Comparison of ENCODE assay signal across 17 cellular contexts in genomic region chr20:48820649-48820973, GRCh38. TPM values are rescaled to one million over a fixed set of nuclear protein-coding genes. Genes with fewer than 3 reads are reported as not detected.
A peak's percentile ranks its signal among the peaks of the same experiment; 100 is the strongest.
DNase-seq lines count a peak whose midpoint lies in the region; ATAC-seq and TF ChIP-seq lines count a peak whose summit lies in the region.
"Had no signal": no experiment of that assay in that cellular context is flagged by ENCODE, and none has a peak within 500 bp of the region (broad histone marks: within the 10 kb centered on the region; RNA-seq: fewer than 3 reads in every experiment).

No MANE protein-coding gene starts in this region.

- no peaks in the 10 kb centered on the region for H3K9me3 ChIP-seq in mammary epithelial cell (replicated peaks; ENCODE audit: insufficient read depth, low read length)
- H3K9me3 ChIP-seq: Caco-2, esophagus squamous epithelium, heart left ventricle, SK-N-SH had no signal

- H3K9ac ChIP-seq in mammary epithelial cell (ENCODE audit: insufficient read depth, low read length), result no peak overlapping the region
- H3K9ac ChIP-seq: SK-N-SH had no signal

- CTCF ChIA-PET in activated CD8-positive, alpha-beta memory T cell treated with anti-CD3 and anti-CD28 coated beads, Interleukin-2, amount 10 ng/mL, durations not matched to agents 7 days and 5 days (lab: Charles Lee), result no interaction called here
- CTCF ChIA-PET in mammary epithelial cell (lab: Charles Lee; ENCODE audit: low non-redundant PET), result no interaction called here

- intact Hi-C loops in mammary epithelial cell (cut with micrococcal nuclease), result no loop called here

- H4K20me1 ChIP-seq in mammary epithelial cell (ENCODE audit: insufficient read depth, low read length), result no peaks in the 10 kb centered on the region

- peaks cover 10% of the 10 kb centered on the region for H3K4me1 ChIP-seq in mammary epithelial cell (ENCODE audit: insufficient read depth, low read length)

- TF ChIP-seq CTCF in NB4 (IDR thresholded peaks at IDR 0.05; ENCODE audit: low read depth, low read length), result no peak
- no peak for TF ChIP-seq CTCF in mammary epithelial cell (conservative IDR thresholded peaks at IDR 0.05 in 1 of 2, IDR thresholded peaks at IDR 0.05 in 1 of 2; ENCODE audit: extremely low read depth in 1 of 2, insufficient read depth in 1 of 2, low read depth in 1 of 2, low read length in 2 of 2)

- WGBS in mammary epithelial cell (ENCODE audit: low coverage, missing lambda C conversion rate), result 79% methylated on average over 7 of the region's 8 CpGs

- H2AFZ ChIP-seq in mammary epithelial cell (ENCODE audit: low read depth, low read length), result no peak overlapping the region

- peaks cover 100% of the 10 kb centered on the region for H3K4me1 Mint-ChIP-seq in activated CD8-positive, alpha-beta memory T cell treated with anti-CD3 and anti-CD28 coated beads, Interleukin-2, amount 10 ng/mL, durations not matched to agents 7 days and 5 days
- peaks cover 89% of the 10 kb centered on the region for H3K4me1 Mint-ChIP-seq in central memory CD8-positive, alpha-beta T cell
- peaks cover 94% of the 10 kb centered on the region for H3K4me1 Mint-ChIP-seq in stimulated activated effector memory CD8-positive, alpha-beta T cell treated with anti-CD3 and anti-CD28 coated beads, Interleukin-12 subunit alpha, Interleukin-12 subunit beta, amount 100 ng/mL, for 72 hours

- TF ChIP-seq POLR2A in NB4 (IDR thresholded peaks at IDR 0.05; ENCODE audit: extremely low read depth, insufficient read length), result no peak

- no peak for ATAC-seq in activated CD8-positive, alpha-beta memory T cell treated with anti-CD3 and anti-CD28 coated beads, Interleukin-2, amount 10 ng/mL, durations not matched to agents 7 days and 5 days
- no peak for ATAC-seq in central memory CD8-positive, alpha-beta T cell (replicated peaks; ENCODE audit: extremely low read depth, poor library complexity, severe bottlenecking)
- no peak for ATAC-seq in stimulated activated effector memory CD8-positive, alpha-beta T cell treated with anti-CD3 and anti-CD28 coated beads, Interleukin-12 subunit alpha, Interleukin-12 subunit beta, amount 100 ng/mL, for 72 hours
- no peak for ATAC-seq in GM18861 (IDR thresholded peaks at IDR 0.05; ENCODE audit: unreplicated experiment)
- ATAC-seq: heart left ventricle had no signal

- no peak overlapping the region for H3K4me3 ChIP-seq in NB4 (ENCODE audit: low read depth, low read length)
- no peak overlapping the region for H3K4me3 ChIP-seq in mammary epithelial cell (replicated peaks in 1 of 3; ENCODE audit: insufficient read depth in 1 of 3, low read depth in 2 of 3, low read length in 3 of 3)
- H3K4me3 ChIP-seq: esophagus squamous epithelium, MG63 had no signal

- H3K27ac ChIP-seq in mammary epithelial cell (ENCODE audit: insufficient read depth, low read depth, low read length), result no peak overlapping the region
- H3K27ac ChIP-seq: VCaP had no signal

- H3K4me2 ChIP-seq in mammary epithelial cell (ENCODE audit: insufficient read depth, low read depth, low read length), result no peak overlapping the region
- H3K4me2 ChIP-seq: SK-N-SH had no signal

- no peaks in the 10 kb centered on the region for H3K36me3 ChIP-seq in mammary epithelial cell (ENCODE audit: insufficient read depth, low read length)
- H3K36me3 ChIP-seq: esophagus squamous epithelium, MG63 had no signal

- no peaks in the 10 kb centered on the region for H3K9me3 Mint-ChIP-seq in activated CD8-positive, alpha-beta memory T cell treated with anti-CD3 and anti-CD28 coated beads, Interleukin-2, amount 10 ng/mL, durations not matched to agents 7 days and 5 days (ENCODE audit: low read depth)
- H3K9me3 Mint-ChIP-seq in central memory CD8-positive, alpha-beta T cell, result no peaks in the 10 kb centered on the region
- no peaks in the 10 kb centered on the region for H3K9me3 Mint-ChIP-seq in stimulated activated effector memory CD8-positive, alpha-beta T cell treated with anti-CD3 and anti-CD28 coated beads, Interleukin-12 subunit alpha, Interleukin-12 subunit beta, amount 100 ng/mL, for 72 hours

- dilution Hi-C loops in mammary epithelial cell (cut with HindIII; ENCODE audit: low sequenced_read_pairs), result no loop called here

- H3K4me3 Mint-ChIP-seq in activated CD8-positive, alpha-beta memory T cell treated with anti-CD3 and anti-CD28 coated beads, Interleukin-2, amount 10 ng/mL, durations not matched to agents 7 days and 5 days, result peak overlapping the region; percentile 54
- peak overlapping the region; percentile 97 for H3K4me3 Mint-ChIP-seq in central memory CD8-positive, alpha-beta T cell
- H3K4me3 Mint-ChIP-seq in stimulated activated effector memory CD8-positive, alpha-beta T cell treated with anti-CD3 and anti-CD28 coated beads, Interleukin-12 subunit alpha, Interleukin-12 subunit beta, amount 100 ng/mL, for 72 hours, result peak overlapping the region; percentile 96

- peak overlapping the region; percentile 98 for H3K27ac Mint-ChIP-seq in activated CD8-positive, alpha-beta memory T cell treated with anti-CD3 and anti-CD28 coated beads, Interleukin-2, amount 10 ng/mL, durations not matched to agents 7 days and 5 days
- peak overlapping the region; percentile 91 for H3K27ac Mint-ChIP-seq in central memory CD8-positive, alpha-beta T cell (ENCODE audit: low read depth)
- peak overlapping the region; percentile 90 for H3K27ac Mint-ChIP-seq in stimulated activated effector memory CD8-positive, alpha-beta T cell treated with anti-CD3 and anti-CD28 coated beads, Interleukin-12 subunit alpha, Interleukin-12 subunit beta, amount 100 ng/mL, for 72 hours

- no peak for DNase-seq in activated CD8-positive, alpha-beta memory T cell treated with anti-CD3 and anti-CD28 coated beads, Interleukin-2, amount 10 ng/mL, durations not matched to agents 7 days and 5 days
- DNase-seq in activated CD8-positive, alpha-beta memory T cell treated with anti-CD3 and anti-CD28 coated beads, Interleukin-2, amount 50 U/mL, for 4 hours, result no peak
- DNase-seq in NB4 (ENCODE audit: low read depth) (peak; percentile 43), mammary epithelial cell (no peak), GOT3 (lab: John Stamatoyannopoulos, UW) (no peak)
- no peak for DNase-seq in central memory CD8-positive, alpha-beta T cell (ENCODE audit: low spot score in 2 of 2)
- no peak for DNase-seq in stimulated activated effector memory CD8-positive, alpha-beta T cell treated with anti-CD3 and anti-CD28 coated beads, Interleukin-12 subunit alpha, Interleukin-12 subunit beta, amount 100 ng/mL, for 72 hours (ENCODE audit: low spot score in 2 of 2)
- DNase-seq: ACHN, esophagus squamous epithelium, heart left ventricle, MG63, NCI-H2029, NCI-H524, SK-N-SH had no signal

- H3K27me3 Mint-ChIP-seq in activated CD8-positive, alpha-beta memory T cell treated with anti-CD3 and anti-CD28 coated beads, Interleukin-2, amount 10 ng/mL, durations not matched to agents 7 days and 5 days, result no peaks in the 10 kb centered on the region
- H3K27me3 Mint-ChIP-seq in central memory CD8-positive, alpha-beta T cell, result no peaks in the 10 kb centered on the region

- H3K27me3 ChIP-seq in mammary epithelial cell (ENCODE audit: insufficient read depth, low read length), result no peaks in the 10 kb centered on the region
- H3K27me3 ChIP-seq: heart left ventricle, MG63 had no signal

- no peaks in the 10 kb centered on the region for H3K79me2 ChIP-seq in mammary epithelial cell (ENCODE audit: insufficient read depth, low read length)

- in situ Hi-C loops in mammary epithelial cell (cut with MboI; ENCODE audit: low sequenced_read_pairs in 2 of 2), result no loop called here

- no TSS peak for BruUV-seq in mammary epithelial cell (replicated peaks; lab: Mats Ljungman, UMichigan)

- H3K36me3 Mint-ChIP-seq in activated CD8-positive, alpha-beta memory T cell treated with anti-CD3 and anti-CD28 coated beads, Interleukin-2, amount 10 ng/mL, durations not matched to agents 7 days and 5 days, result peaks cover 59% of the 10 kb centered on the region
- peaks cover 26% of the 10 kb centered on the region for H3K36me3 Mint-ChIP-seq in central memory CD8-positive, alpha-beta T cell (ENCODE audit: insufficient read depth)
- H3K36me3 Mint-ChIP-seq in stimulated activated effector memory CD8-positive, alpha-beta T cell treated with anti-CD3 and anti-CD28 coated beads, Interleukin-12 subunit alpha, Interleukin-12 subunit beta, amount 100 ng/mL, for 72 hours, result peaks cover 88% of the 10 kb centered on the region

RNA-seq across cellular contexts. Expression of gene PREX1, which starts 7.2 kb away (rescaled TPM):
- 100 to 1,000 TPM; 130 to 156 TPM for total RNA-seq in activated CD8-positive, alpha-beta memory T cell treated with anti-CD3 and anti-CD28 coated beads, Interleukin-2, amount 10 ng/mL, durations not matched to agents 7 days and 5 days
- total RNA-seq in mammary epithelial cell, result under 1 TPM in 1 of 2 donors, not detected in 1; 0.17 TPM
- 0.06 TPM for polyA plus RNA-seq in mammary epithelial cell
- not detected for polyA minus RNA-seq in mammary epithelial cell

Comparison
In these comparisons a context has a peak if more than half of its experiments do, and no peak if none do; other contexts are left out.
1. RNA of gene PREX1, which starts 7.2 kb away (total RNA-seq): 130 to 156 TPM in activated CD8-positive, alpha-beta memory T cell treated with anti-CD3 and anti-CD28 coated beads, Interleukin-2, amount 10 ng/mL, durations not matched to agents 7 days and 5 days; 0.17 TPM in mammary epithelial cell; every median in the first group is over 100 times any median in the second.
2. Peak in every context shown above with its lines, with median percentiles within 50 percentile points of each other: H3K27ac Mint-ChIP-seq and H3K4me3 Mint-ChIP-seq.